ENCODE assay signal across 26 cellular contexts in genomic region chr2:128235581-128235980, GRCh38.
"Had no signal": no experiment of that assay in that cellular context is flagged by ENCODE, and none has a peak within 500 bp of the region (broad histone marks: within the 10 kb centered on the region; RNA-seq: fewer than 3 reads in every experiment).

No MANE protein-coding gene starts in this region.

- ATAC-seq: activated CD4-positive, alpha-beta T cell treated with anti-CD3 and anti-CD28 coated beads for 36 hours; activated CD8-positive, alpha-beta T cell treated with anti-CD3 and anti-CD28 coated beads, Interleukin-2, amount 10 ng/mL, durations not matched to agents 7 days and 5 days; activated T-cell treated with anti-CD3 and anti-CD28 coated beads, Interleukin-2, amount 50 U/mL, for 4 hours; activated T-helper 17 cell treated with anti-CD3 and anti-CD28 coated beads, Interleukin-2, amount 50 U/mL, for 72 hours; body of pancreas; effector memory CD8-positive, alpha-beta T cell; gastrocnemius medialis had no signal

- H3K9me3 ChIP-seq: body of pancreas, gastrocnemius medialis had no signal

- DNase-seq: activated CD4-positive, alpha-beta memory T cell treated with anti-CD3 and anti-CD28 coated beads for 36 hours; activated CD4-positive, alpha-beta T cell treated with anti-CD3 and anti-CD28 coated beads for 36 hours; activated CD4-positive, alpha-beta T cell treated with anti-CD3 and anti-CD28 coated beads, Interleukin-2, amount 10 ng/mL, durations not matched to agents 24 days and 14 days; activated CD4-positive, CD25-positive, alpha-beta regulatory T cell; activated CD4-positive, CD25-positive, alpha-beta regulatory T cell treated with anti-CD3 and anti-CD28 coated beads, Interleukin-2, amount 50 U/mL, for 72 hours; activated CD8-positive, alpha-beta T cell treated with anti-CD3 and anti-CD28 coated beads, Interleukin-2, amount 10 ng/mL, durations not matched to agents 7 days and 5 days; activated effector memory CD4-positive, alpha-beta T cell treated with Interleukin-2 at 50 U/mL for 16 hours; activated gamma-delta T cell treated with Interleukin-2 at 50 U/mL for 16 hours; activated naive CD4-positive, alpha-beta T cell treated with anti-CD3 and anti-CD28 coated beads, Interleukin-2, amount 50 U/mL, for 16 hours; activated naive CD4-positive, alpha-beta T cell treated with Interleukin-2 at 50 U/mL for 16 hours; activated T-cell treated with anti-CD3 and anti-CD28 coated beads, Interleukin-2, amount 50 U/mL, for 4 hours; amniotic stem cell; aorta; body of pancreas; caudate nucleus; cortex of kidney; dermis blood vessel endothelial cell; effector CD4-positive, alpha-beta T cell; effector memory CD8-positive, alpha-beta T cell; foreskin fibroblast; gastrocnemius medialis; glutamatergic neuron; T-helper 2 cell had no signal

- H3K36me3 ChIP-seq: gastrocnemius medialis had no signal

- H3K36me3 Mint-ChIP-seq: activated CD4-positive, alpha-beta memory T cell treated with anti-CD3 and anti-CD28 coated beads for 36 hours; activated naive CD8-positive, alpha-beta T cell had no signal

- H3K4me3 ChIP-seq: body of pancreas, gastrocnemius medialis had no signal

- H3K4me3 Mint-ChIP-seq: activated CD4-positive, alpha-beta memory T cell treated with anti-CD3 and anti-CD28 coated beads for 36 hours; activated CD4-positive, alpha-beta T cell treated with anti-CD3 and anti-CD28 coated beads for 36 hours; activated CD4-positive, alpha-beta T cell treated with anti-CD3 and anti-CD28 coated beads, Interleukin-2, amount 10 ng/mL, durations not matched to agents 24 days and 14 days; activated CD8-positive, alpha-beta T cell treated with anti-CD3 and anti-CD28 coated beads, Interleukin-2, amount 10 ng/mL, durations not matched to agents 7 days and 5 days; activated naive CD8-positive, alpha-beta T cell; activated T-cell treated with anti-CD3 and anti-CD28 coated beads, Interleukin-2, amount 50 U/mL, for 4 hours; activated T-helper 17 cell treated with anti-CD3 and anti-CD28 coated beads, Interleukin-2, amount 50 U/mL, for 72 hours; effector memory CD8-positive, alpha-beta T cell had no signal

- H3K27ac Mint-ChIP-seq: activated CD4-positive, alpha-beta memory T cell treated with anti-CD3 and anti-CD28 coated beads for 36 hours; activated CD4-positive, alpha-beta T cell treated with anti-CD3 and anti-CD28 coated beads for 36 hours; activated CD4-positive, alpha-beta T cell treated with anti-CD3 and anti-CD28 coated beads, Interleukin-2, amount 10 ng/mL, durations not matched to agents 24 days and 14 days; activated CD8-positive, alpha-beta T cell treated with anti-CD3 and anti-CD28 coated beads, Interleukin-2, amount 10 ng/mL, durations not matched to agents 7 days and 5 days; activated naive CD8-positive, alpha-beta T cell; activated T-helper 17 cell treated with anti-CD3 and anti-CD28 coated beads, Interleukin-2, amount 50 U/mL, for 72 hours; effector memory CD8-positive, alpha-beta T cell had no signal

- H3K4me1 Mint-ChIP-seq: activated T-helper 17 cell treated with anti-CD3 and anti-CD28 coated beads, Interleukin-2, amount 50 U/mL, for 72 hours had no signal

- H3K27me3 ChIP-seq: body of pancreas, gastrocnemius medialis had no signal

- H3K27me3 Mint-ChIP-seq: activated naive CD8-positive, alpha-beta T cell had no signal

- H3K27ac ChIP-seq: body of pancreas, epithelial cell of prostate, gastrocnemius medialis had no signal

- H3K9me3 Mint-ChIP-seq: activated CD4-positive, alpha-beta memory T cell treated with anti-CD3 and anti-CD28 coated beads for 36 hours; activated CD4-positive, alpha-beta T cell treated with anti-CD3 and anti-CD28 coated beads, Interleukin-2, amount 10 ng/mL, durations not matched to agents 24 days and 14 days; activated T-cell treated with anti-CD3 and anti-CD28 coated beads, Interleukin-2, amount 50 U/mL, for 4 hours; activated T-helper 17 cell treated with anti-CD3 and anti-CD28 coated beads, Interleukin-2, amount 50 U/mL, for 72 hours; effector memory CD8-positive, alpha-beta T cell had no signal
